In genomic region chr5:104890767-104891166, GRCh38 we compare ENCODE assay signal across 28 cellular contexts.
"Had no signal": no experiment of that assay in that cellular context is flagged by ENCODE, and none has a peak within 500 bp of the region (broad histone marks: within the 10 kb centered on the region; RNA-seq: fewer than 3 reads in every experiment).

No MANE protein-coding gene starts in this region.

- DNase-seq: colonic mucosa; cortex of kidney; dermis blood vessel endothelial cell; dorsolateral prefrontal cortex; effector CD4-positive, alpha-beta T cell; effector CD8-positive, alpha-beta T cell; effector memory CD4-positive, alpha-beta T cell; effector memory CD8-positive, alpha-beta T cell; endodermal cell; erythroblast; esophagus squamous epithelium; foreskin fibroblast; foreskin keratinocyte; foreskin melanocyte; gastrocnemius medialis; glutamatergic neuron; head of caudate nucleus; heart left ventricle; heart right ventricle; hippocampal formation had no signal

- H3K27ac ChIP-seq: colonic mucosa, coronary artery, dorsolateral prefrontal cortex, epithelial cell of prostate, esophagus muscularis mucosa, esophagus squamous epithelium, foreskin keratinocyte, gastrocnemius medialis, gastroesophageal sphincter, heart left ventricle, heart right ventricle, hepatocyte had no signal

- H3K4me1 ChIP-seq: colonic mucosa, esophagus muscularis mucosa, esophagus squamous epithelium, foreskin keratinocyte, gastrocnemius medialis, gastroesophageal sphincter, heart left ventricle, heart right ventricle had no signal

- H3K27me3 ChIP-seq: colonic mucosa, dorsolateral prefrontal cortex, esophagus muscularis mucosa, esophagus squamous epithelium, foreskin keratinocyte, gastrocnemius medialis, gastroesophageal sphincter, heart left ventricle, heart right ventricle, hepatocyte had no signal

- ATAC-seq: effector memory CD8-positive, alpha-beta T cell; esophagus mucosa; foreskin keratinocyte; gastrocnemius medialis; gastroesophageal sphincter; heart left ventricle; heart right ventricle had no signal

- H3K4me3 ChIP-seq: colonic mucosa, coronary artery, dorsolateral prefrontal cortex, esophagus muscularis mucosa, esophagus squamous epithelium, gastrocnemius medialis, gastroesophageal sphincter, heart left ventricle, heart right ventricle, hepatocyte had no signal

- H3K9me3 ChIP-seq: colonic mucosa, esophagus muscularis mucosa, esophagus squamous epithelium, gastrocnemius medialis, gastroesophageal sphincter, heart right ventricle had no signal

- H3K4me2 ChIP-seq: hepatocyte had no signal

- H3K79me2 ChIP-seq: hepatocyte had no signal

- FAIRE-seq: endometrium, endothelial cell of umbilical vein had no signal

- H2AFZ ChIP-seq: hepatocyte had no signal

- H3K36me3 ChIP-seq: colonic mucosa, esophagus muscularis mucosa, esophagus squamous epithelium, gastrocnemius medialis, gastroesophageal sphincter, heart left ventricle, heart right ventricle had no signal
